In the genomic region with DNA sequence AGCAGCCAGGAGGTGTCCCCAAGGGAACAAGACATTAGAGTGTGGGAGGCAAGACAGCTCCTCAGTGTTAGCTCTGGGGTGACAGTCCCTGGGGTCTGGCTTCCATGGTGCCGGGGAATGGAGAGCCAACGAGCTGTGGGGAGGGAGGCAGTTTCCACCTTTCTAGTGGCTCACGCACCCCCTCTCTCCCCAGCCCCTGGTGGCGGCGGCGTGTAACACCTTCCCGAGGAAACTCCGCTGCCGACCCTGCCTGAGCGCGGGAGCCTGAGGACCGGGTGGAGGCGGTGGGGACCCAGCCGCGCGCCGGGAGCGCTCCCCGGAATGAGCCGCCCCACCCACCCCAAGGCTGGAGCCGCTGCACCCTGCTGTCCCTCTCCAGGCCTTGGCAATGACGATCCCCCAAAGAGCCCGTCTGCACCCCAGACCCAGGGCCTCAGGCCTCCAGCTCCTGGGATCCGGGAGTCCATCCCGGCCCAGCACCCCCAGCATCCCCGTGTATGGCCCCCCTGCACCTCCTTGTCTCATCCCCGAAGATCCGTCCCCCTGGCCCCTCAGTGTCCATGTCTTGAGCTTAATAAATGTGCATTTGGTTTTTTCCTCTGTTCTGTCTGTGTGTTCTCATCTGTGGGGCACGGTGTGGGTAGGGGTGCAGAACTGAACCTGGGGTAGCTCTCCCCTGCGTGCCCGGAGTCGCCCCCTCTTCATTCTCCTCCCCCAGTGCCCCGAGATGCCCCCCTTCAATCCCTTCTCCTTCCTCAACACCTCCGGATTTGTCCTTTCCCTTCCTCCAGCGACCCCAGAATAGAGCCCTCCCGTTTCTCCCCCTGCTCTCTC, we compare ENCODE assay signal across 9 cellular contexts. TPM values are rescaled to one million over a fixed set of nuclear protein-coding genes. Genes with fewer than 3 reads are reported as not detected.
A peak's percentile ranks its signal among the peaks of the same experiment; 100 is the strongest.
DNase-seq lines count a peak whose midpoint lies in the region; ATAC-seq and TF ChIP-seq lines count a peak whose summit lies in the region.
"Had no signal": no experiment of that assay in that cellular context is flagged by ENCODE, and none has a peak within 500 bp of the region (broad histone marks: within the 10 kb centered on the region; RNA-seq: fewer than 3 reads in every experiment).

No MANE protein-coding gene starts in this region.

- H3K27me3 ChIP-seq in HUES48 (ENCODE audit: control insufficient read depth, insufficient read depth, low read length) (0 out of 2 replicates have a peak, but pooled peaks cover 5% of the 10 kb centered on the region), lower lobe of right lung (ENCODE audit: low read depth) (peaks cover 3% of the 10 kb centered on the region)

- H3K4me3 ChIP-seq in HUES48 (ENCODE audit: low read depth, low read length) (peak overlapping the region; percentile 82), WI38 (ENCODE audit: low read depth, low read length) (peak overlapping the region; percentile 88), cardiac fibroblast (replicated peaks in 1 of 2; ENCODE audit: low read depth in 2 of 2, low read length in 2 of 2) (peak overlapping the region; percentile 75 to 98), lower lobe of right lung (peak overlapping the region; percentile 80)

- intact Hi-C loops in lower lobe of right lung (cut with DNase I) = no loop called here

- peak; percentile 54 for TF ChIP-seq CTCF in WI38 (IDR thresholded peaks at IDR 0.05; ENCODE audit: low read depth, low read length)
- peak; percentile 70 for TF ChIP-seq CTCF in cardiac fibroblast (IDR thresholded peaks at IDR 0.05; ENCODE audit: low read depth, low read length)
- peak; percentile 62 for TF ChIP-seq CTCF in lower lobe of right lung (IDR thresholded peaks at IDR 0.05)

- ATAC-seq in lower lobe of right lung = peak; percentile 74 to 82
- ATAC-seq in GM21576 (IDR thresholded peaks at IDR 0.05; ENCODE audit: unreplicated experiment) = no peak

- DNase-seq in DMS114 treated with DMSO at 0.1 percent for 48 hours (lab: John Stamatoyannopoulos, UW; ENCODE audit: unreplicated experiment) = peak; percentile 27
- DNase-seq in cardiac fibroblast (ENCODE audit: low read depth in 2 of 2) = peak in 1 of 2 donors; percentile 34
- peak; percentile 68 for DNase-seq in lower lobe of right lung
- peak; percentile 51 to 52 for DNase-seq in stimulated activated CD8-positive, alpha-beta memory T cell treated with anti-CD3 and anti-CD28 coated beads, Interleukin-15, amount 100 ng/mL, for 4 hours (ENCODE audit: low read depth in 2 of 2)
- no peak for DNase-seq in NCI-H187 treated with DMSO at 0.1 percent for 48 hours (lab: John Stamatoyannopoulos, UW)

- no peaks in the 10 kb centered on the region for H3K9me3 ChIP-seq in HUES48 (ENCODE audit: control insufficient read depth, insufficient read depth, low read length)
- H3K9me3 ChIP-seq in lower lobe of right lung = no peaks in the 10 kb centered on the region

- H3K4me1 ChIP-seq in HUES48 (ENCODE audit: control insufficient read depth, insufficient read depth, low read length) (peaks cover 26% of the 10 kb centered on the region), lower lobe of right lung (peaks cover 21% of the 10 kb centered on the region)

- no peak overlapping the region for H3K27ac ChIP-seq in HUES48 (ENCODE audit: low read depth, low read length)
- H3K27ac ChIP-seq in lower lobe of right lung = peak overlapping the region; percentile 82

- H3K36me3 ChIP-seq in HUES48 (ENCODE audit: control insufficient read depth, insufficient read depth, low read length) (peaks cover 20% of the 10 kb centered on the region), lower lobe of right lung (peaks cover 21% of the 10 kb centered on the region)

- H3K9ac ChIP-seq in HUES48 (ENCODE audit: low read depth, low read length) = no peak overlapping the region

RNA-seq across cellular contexts. Expression of gene FXYD5, which starts 0.6 kb away (rescaled TPM):
- total RNA-seq in lower lobe of right lung = 152 TPM

RNA-seq across cellular contexts. Expression of gene FXYD7, which starts 10.9 kb away (rescaled TPM):
- not detected for total RNA-seq in lower lobe of right lung
- total RNA-seq: activated CD8-positive, alpha-beta memory T cell treated with anti-CD3 and anti-CD28 coated beads for 36 hours had no signal

RNA-seq across cellular contexts. Expression of gene FXYD1, which starts 15.3 kb away (rescaled TPM):
- 49.7 TPM for total RNA-seq in lower lobe of right lung
- total RNA-seq: activated CD8-positive, alpha-beta memory T cell treated with anti-CD3 and anti-CD28 coated beads for 36 hours had no signal

RNA-seq across cellular contexts. Expression of gene LGI4, which starts 19.1 kb away (rescaled TPM):
- total RNA-seq in lower lobe of right lung = 6.3 TPM
- total RNA-seq: activated CD8-positive, alpha-beta memory T cell treated with anti-CD3 and anti-CD28 coated beads for 36 hours had no signal

RNA-seq across cellular contexts. Expression of gene FXYD3, which starts 38.3 kb away (rescaled TPM):
- 135 TPM for total RNA-seq in lower lobe of right lung
- total RNA-seq: activated CD8-positive, alpha-beta memory T cell treated with anti-CD3 and anti-CD28 coated beads for 36 hours had no signal
